8 cellular contexts compared by ENCODE assay signal in genomic region chr17:489758-490329, GRCh38. TPM values are rescaled to one million over a fixed set of nuclear protein-coding genes. Genes with fewer than 3 reads are reported as not detected.
DNase-seq lines count a peak whose midpoint lies in the region; ATAC-seq, FAIRE-seq and TF ChIP-seq lines count a peak whose summit lies in the region.

No MANE protein-coding gene starts in this region.

- peak; percentile 57 to 68 for ATAC-seq in activated CD4-positive, CD25-positive, alpha-beta regulatory T cell treated with anti-CD3 and anti-CD28 coated beads, Interleukin-2, amount 50 U/mL, for 24 hours

- H3K36me3 ChIP-seq in mucosa of stomach (ENCODE audit: control insufficient read depth, insufficient read depth, low read length) (no peaks in the 10 kb centered on the region), stomach smooth muscle (ENCODE audit: control insufficient read depth in 2 of 2, insufficient read depth in 2 of 2, low read length in 2 of 2) (no peaks in the 10 kb centered on the region)

- H3K27me3 ChIP-seq in mucosa of stomach (ENCODE audit: control insufficient read depth, insufficient read depth, low read length) (peaks cover 26% of the 10 kb centered on the region), stomach smooth muscle (ENCODE audit: control insufficient read depth in 1 of 2, insufficient read depth in 2 of 2, low read length in 2 of 2) (no peaks in the 10 kb centered on the region)

- H3K9me3 ChIP-seq in mucosa of stomach (ENCODE audit: control insufficient read depth, low read length) = no peaks in the 10 kb centered on the region
- H3K9me3 ChIP-seq in stomach smooth muscle (ENCODE audit: control insufficient read depth in 2 of 2, low read length in 2 of 2) = no peaks in the 10 kb centered on the region

- H3K4me3 ChIP-seq in mucosa of stomach (ENCODE audit: low read length) = no peak overlapping the region
- H3K4me3 ChIP-seq in stomach smooth muscle (ENCODE audit: low read length in 2 of 2) = peak overlapping the region; percentile 55 to 63

- DNase-seq in A172 (ENCODE audit: low spot score) (peak; percentile 55), H54 (ENCODE audit: insufficient read length, low spot score) (peak; percentile 42), ecto neural progenitor cell (ENCODE audit: low spot score) (peak; percentile 64), NCI-H82 (lab: John Stamatoyannopoulos, UW) (no peak), GOT3 (lab: John Stamatoyannopoulos, UW) (no peak)

- FAIRE-seq in H54 (lab: Jason Lieb, UNC) = no peak

- H3K4me1 ChIP-seq in mucosa of stomach (ENCODE audit: control insufficient read depth, insufficient read depth, low read length) = peaks cover 12% of the 10 kb centered on the region
- H3K4me1 ChIP-seq in stomach smooth muscle (ENCODE audit: control insufficient read depth, insufficient read depth, low read length) = peaks cover 14% of the 10 kb centered on the region

- no peak overlapping the region for H3K27ac ChIP-seq in stomach smooth muscle (ENCODE audit: low read length)

- H3K9ac ChIP-seq in mucosa of stomach (ENCODE audit: low read length) = peak overlapping the region; percentile 53
- peak overlapping the region; percentile 55 for H3K9ac ChIP-seq in stomach smooth muscle (ENCODE audit: low read length in 2 of 2)

- TF ChIP-seq POLR2A in H54 (IDR thresholded peaks at IDR 0.05; ENCODE audit: low read depth, low read length) = no peak

RNA-seq across cellular contexts. Expression of gene RFLNB, which starts 44.1 kb away (rescaled TPM):
- 89.1 and 96.9 TPM in 2 replicates for total RNA-seq in A172 (2014; rRNA removed; shearing (Covaris generic))

Comparison
In these comparisons a context has a peak if more than half of its experiments do, and no peak if none do; other contexts are left out.
1. DNase-seq: peak in A172 (single experiment), H54 (single experiment) and ecto neural progenitor cell (single experiment); none in NCI-H82 (single experiment) and GOT3 (single experiment).